In genomic region chr10:126561499-126562208, GRCh38 we compare ENCODE assay signal across 1 cellular context.
TF ChIP-seq lines count a peak whose summit lies in the region.

No MANE protein-coding gene starts in this region.

TF ChIP-seq in SK-N-SH treated with all-trans-retinoic acid at 6 μM for 48 hours, 23 proteins besides CTCF, POLR2A, EP300 and RAD21 (continued from another document):
- TF ChIP-seq POU6F1 (CRISPR knock-in tag; IDR thresholded peaks at IDR 0.05; ENCODE audit: borderline replicate concordance, low read depth): no peak
- TF ChIP-seq CREB5 (CRISPR knock-in tag; IDR thresholded peaks at IDR 0.05; ENCODE audit: low read depth): no peak
- TF ChIP-seq CSRNP3 (CRISPR knock-in tag; IDR thresholded peaks at IDR 0.05): no peak
